Comparison of ENCODE assay signal across 8 cellular contexts in the genomic region with DNA sequence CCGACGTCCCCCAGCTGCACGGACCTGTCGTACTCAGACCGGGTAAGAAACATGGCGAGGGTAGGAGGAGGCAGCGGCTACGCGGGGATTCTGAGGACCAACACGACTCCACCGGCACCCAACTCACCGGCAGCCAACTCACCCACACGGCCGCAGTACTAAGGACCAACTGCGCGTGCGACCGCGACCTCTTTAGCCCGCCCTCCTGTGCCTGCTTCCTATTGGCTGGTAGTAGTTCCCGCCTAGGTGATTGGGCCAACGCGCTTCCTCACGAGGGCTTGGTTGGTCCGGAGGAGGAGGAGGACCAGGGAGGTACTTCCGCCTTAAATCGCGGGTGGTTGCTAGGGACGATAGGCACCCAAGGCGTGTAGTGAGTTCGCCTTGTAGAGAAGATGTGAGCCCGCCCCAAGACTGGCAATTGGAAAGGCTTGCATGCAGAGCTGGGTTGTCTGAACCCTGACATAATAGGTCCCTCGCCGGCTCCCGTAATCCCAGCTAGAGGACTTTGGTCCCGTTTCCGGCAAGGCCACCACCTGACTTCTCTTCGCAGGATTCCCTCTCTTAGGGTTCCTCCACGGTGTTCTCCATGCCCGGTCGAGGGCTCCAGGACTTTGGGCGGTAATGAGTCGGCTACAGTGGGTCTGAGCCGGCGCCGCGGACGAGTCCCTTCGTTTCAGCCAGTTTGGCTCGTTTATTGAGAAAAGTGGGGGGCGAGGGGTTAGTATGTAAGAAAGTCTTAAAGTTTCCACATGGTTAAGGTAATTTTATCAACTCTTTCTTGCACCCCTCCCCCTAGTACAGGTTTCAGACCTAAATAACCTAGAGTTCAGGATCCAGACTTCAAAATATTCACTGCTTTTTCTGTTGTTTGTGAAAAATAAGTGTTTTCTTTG. TPM values are rescaled to one million over a fixed set of nuclear protein-coding genes. Genes with fewer than 3 reads are reported as not detected.
DNase-seq lines count a peak whose midpoint lies in the region; ATAC-seq and TF ChIP-seq lines count a peak whose summit lies in the region.

TSS of gene PSMA5 (minus strand) at position 171 of the 893 bp plus-strand sequence. CDS start at position 53, 118 bp downstream.

- peak; percentile 25 to 91 (median 76) for TF ChIP-seq POLR2A in upper lobe of left lung (IDR thresholded peaks at IDR 0.05)

- TF ChIP-seq CTCF in GM13976 (IDR thresholded peaks at IDR 0.05; ENCODE audit: borderline replicate concordance, control extremely low read depth, extremely low read depth, insufficient read depth, missing control alignments) (no peak), heart right ventricle (IDR thresholded peaks at IDR 0.05) (no peak), upper lobe of left lung (IDR thresholded peaks at IDR 0.05) (peak in 1 of 6 experiments; percentile 7)

- TF ChIP-seq EP300 in upper lobe of left lung (IDR thresholded peaks at IDR 0.05) = peak in 1 of 4 donors; percentile 28

- H3K4me3 ChIP-seq in heart right ventricle (peak within 1 kb of the TSS; percentile 76 to 96 (median 90)), upper lobe of left lung (peak within 1 kb of the TSS; percentile 74 to 95 (median 79))

- peak within 1 kb of the TSS; percentile 47 to 94 (median 88) for H3K27ac ChIP-seq in heart right ventricle
- H3K27ac ChIP-seq in upper lobe of left lung = peak within 1 kb of the TSS; percentile 86 to 94 (median 91)

- WGBS in heart right ventricle, 2 donors = 0% methylated on average over 51 of the region's 51 CpGs
- 0% methylated on average over 6 to 40 of the region's 51 CpGs for WGBS in upper lobe of left lung, 2 donors

- intact Hi-C loops in T-helper 1 cell treated with Interleukin-12 subunit alpha and Interleukin-12 subunit beta and Interleukin-4 antibody, amounts not matched to agents 30 ng/mL and 1 ng/mL, for 36 hours (cut with micrococcal nuclease) = loop anchor here (1.0 to 5.0 kb wide), 24 partner anchors 41 to 1712 kb away; partner anchors contain the start of genes AMPD2, ATXN7L2, CELSR2 and CYB561D1
- intact Hi-C loops in heart right ventricle (cut with DNase I) = loop anchor here in 6 of 10 donors (2.0 to 10.0 kb wide), 5 partner anchors 40 to 106 kb away; partner anchors contain the start of genes SYPL2 (in 3 of the 6) and ATXN7L2 (in 2 of the 6)
- intact Hi-C loops in posterior cingulate gyrus (cut with DNase I) = loop anchor here (2.0 kb wide), 2 partner anchors 56 to 106 kb away; partner anchors contain the start of gene ATXN7L2

- ATAC-seq in HG02870 (IDR thresholded peaks at IDR 0.05; ENCODE audit: unreplicated experiment) (peak; percentile 96), heart right ventricle (peak; percentile 99 to 100 (median 99)), upper lobe of left lung (ENCODE audit: low FRiP score in 2 of 2) (peak; percentile 99)

- no peaks in the 10 kb centered on the region for H3K27me3 ChIP-seq in heart right ventricle
- H3K27me3 ChIP-seq in upper lobe of left lung = no peaks in the 10 kb centered on the region

- no peaks in the 10 kb centered on the region for H3K9me3 ChIP-seq in heart right ventricle
- H3K9me3 ChIP-seq in upper lobe of left lung = no peaks in the 10 kb centered on the region

- H3K4me1 ChIP-seq in heart right ventricle (peaks cover 0 to 47% (median 30%) of the 10 kb centered on the region in 9 donors), upper lobe of left lung (peaks cover 17 to 47% (median 29%) of the 10 kb centered on the region in 4 donors)

- in situ Hi-C loops in GM13976 (cut with MboI; ENCODE audit: low sequenced_read_pairs, unreplicated experiment) = no loop called here

- DNase-seq in GM13976 (ENCODE audit: low spot score) (peak; percentile 94), NCI-H146 treated with DMSO at 0.1 percent for 48 hours (lab: John Stamatoyannopoulos, UW; ENCODE audit: unreplicated experiment) (peak; percentile 98), amniotic epithelial cell (ENCODE audit: low read depth) (peak; percentile 100), heart right ventricle (peak; percentile 93 to 97), posterior cingulate gyrus (peak; percentile 94 to 100 (median 96)), upper lobe of left lung (peak; percentile 93 to 99)

- H3K36me3 ChIP-seq in heart right ventricle = peaks cover 0 to 14% (median 0%) of the 10 kb centered on the region in 9 donors
- peaks cover 0 to 4% (median 0%) of the 10 kb centered on the region in 4 donors for H3K36me3 ChIP-seq in upper lobe of left lung

RNA-seq across cellular contexts. Expression of gene PSMA5, which starts in this region (rescaled TPM):
- total RNA-seq in T-helper 1 cell treated with Interleukin-12 subunit alpha and Interleukin-12 subunit beta and Interleukin-4 antibody, amounts not matched to agents 30 ng/mL and 1 ng/mL, for 36 hours = 211 and 216 TPM in 2 replicates
- total RNA-seq in heart right ventricle (10 to 100 TPM; 51.2 to 65.6 (median 59.2) TPM), upper lobe of left lung (10 to 100 TPM; 15.2 to 69.5 (median 29.8) TPM)
- 10 to 100 TPM; 22.7 to 94.6 TPM for polyA plus RNA-seq in heart right ventricle

Comparison
In these comparisons a context has a peak if more than half of its experiments do, and no peak if none do; other contexts are left out.
1. Peak in every context shown above with its lines: DNase-seq, ATAC-seq, H3K4me3 ChIP-seq and H3K27ac ChIP-seq.